ENCODE assay signal across 13 cellular contexts in genomic region chr20:32709029-32709527, GRCh38. TPM values are rescaled to one million over a fixed set of nuclear protein-coding genes. Genes with fewer than 3 reads are reported as not detected.
A peak's percentile ranks its signal among the peaks of the same experiment; 100 is the strongest.
DNase-seq lines count a peak whose midpoint lies in the region; ATAC-seq and TF ChIP-seq lines count a peak whose summit lies in the region.
"Not testable (repeated sequence)": the region's sequence is repeated elsewhere in the genome, so short reads cannot be mapped to it uniquely, and the experiment has no call there.
"Had no signal": no experiment of that assay in that cellular context is flagged by ENCODE, and none has a peak within 500 bp of the region (broad histone marks: within the 10 kb centered on the region; RNA-seq: fewer than 3 reads in every experiment).

No MANE protein-coding gene starts in this region.

- H2AFZ ChIP-seq in H9 (ENCODE audit: low read length): not testable (repeated sequence)

- not testable (repeated sequence) for H3K9me3 ChIP-seq in BLaER1; H9 (ENCODE audit: control insufficient read depth, low read depth, low read length); cardiac muscle cell (ENCODE audit: low read depth)

- no CpG with 5 or more reads among the region's 11 CpGs for WGBS in H9 (ENCODE audit: extremely low coverage, insufficient read length, low lambda C conversion rate)

- not testable (repeated sequence) for H3K14ac ChIP-seq in H9 (ENCODE audit: insufficient read depth, low read length)

- H3K9ac ChIP-seq in BLaER1: peak overlapping the region; percentile 15; the same call in 1 of the 2 replicates
- H3K9ac ChIP-seq in H9 (ENCODE audit: extremely low read depth, insufficient read length, low read length): not testable (repeated sequence)

- H3K4me2 ChIP-seq in BLaER1: peak overlapping the region; percentile 68
- not testable (repeated sequence) for H3K4me2 ChIP-seq in H9 (ENCODE audit: insufficient read depth, insufficient read length, low read length)

- peaks cover 35% of the 10 kb centered on the region in 2 experiments for H3K4me1 Mint-ChIP-seq in H9
- peaks cover 33% of the 10 kb centered on the region for H3K4me1 Mint-ChIP-seq in WTC11
- peaks cover 21% of the 10 kb centered on the region for H3K4me1 Mint-ChIP-seq in osteocyte (ENCODE audit: unreplicated experiment)
- H3K4me1 Mint-ChIP-seq in type B pancreatic cell (ENCODE audit: unreplicated experiment): peaks cover 14% of the 10 kb centered on the region

- H3K79me2 ChIP-seq in H9 (ENCODE audit: insufficient read depth, low read length): not testable (repeated sequence)

- H4K91ac ChIP-seq in H9 (ENCODE audit: insufficient read length, low read depth, low read length): not testable (repeated sequence)

- not testable (repeated sequence) for H4K20me1 ChIP-seq in BLaER1; H9 (ENCODE audit: control insufficient read depth, insufficient read depth, insufficient read length)

- not testable (repeated sequence) for H3K23me2 ChIP-seq in H9 (ENCODE audit: insufficient read length, low read depth, low read length, poor library complexity, severe bottlenecking)

- not testable (repeated sequence) for H3K56ac ChIP-seq in H9 (ENCODE audit: insufficient read length, low read depth, low read length)

- H3K4me1 ChIP-seq in BLaER1: peaks cover 23% of the 10 kb centered on the region
- H3K4me1 ChIP-seq in H9 (ENCODE audit: insufficient read depth, low read length): not testable (repeated sequence)
- peaks cover 12% of the 10 kb centered on the region for H3K4me1 ChIP-seq in cardiac muscle cell (ENCODE audit: low read depth)

- not testable (repeated sequence) for H2BK20ac ChIP-seq in H9 (ENCODE audit: low read depth, low read length, poor library complexity, severe bottlenecking)

- not testable (repeated sequence) for H4K5ac ChIP-seq in H9 (ENCODE audit: insufficient read length, low read depth, low read length)

- not testable (repeated sequence) for H3K4me3 Mint-ChIP-seq in H9; WTC11; osteocyte (ENCODE audit: unreplicated experiment)
- H3K4me3 Mint-ChIP-seq in type B pancreatic cell: peak overlapping the region; percentile 42

- H3K4ac ChIP-seq in H9 (ENCODE audit: low read depth, low read length): not testable (repeated sequence)

- not testable (repeated sequence) for H3K9me3 Mint-ChIP-seq in H9; WTC11; osteocyte (ENCODE audit: unreplicated experiment); type B pancreatic cell

- H3K27ac ChIP-seq in BLaER1: peak overlapping the region; percentile 41; the same call in 1 of the 2 replicates
- not testable (repeated sequence) for H3K27ac ChIP-seq in H9 (ENCODE audit: insufficient read length, low read depth, low read length)
- H3K27ac ChIP-seq in cardiac muscle cell: peak overlapping the region; percentile 91

- H3K23ac ChIP-seq in H9 (ENCODE audit: insufficient read length, low read depth, low read length): not testable (repeated sequence)

- not testable (repeated sequence) for H2BK12ac ChIP-seq in H9 (ENCODE audit: insufficient read length, low read depth, low read length)

- not testable (repeated sequence) for H2BK15ac ChIP-seq in H9 (ENCODE audit: low read depth, low read length)

- peaks cover 39% of the 10 kb centered on the region for H3K36me3 ChIP-seq in BLaER1
- H3K36me3 ChIP-seq in cardiac muscle cell: not testable (repeated sequence)

- H3K27me3 Mint-ChIP-seq in H9 (ENCODE audit: low read depth); WTC11 (ENCODE audit: low read depth); osteocyte (ENCODE audit: unreplicated experiment); type B pancreatic cell: not testable (repeated sequence)

- DNase-seq in H9; WTC11 (ENCODE audit: low spot score); cardiac muscle cell (ENCODE audit: low read depth in 1 of 2, low spot score in 1 of 2); left lobe of liver (ENCODE audit: low spot score); osteocyte (ENCODE audit: extremely low spot score, unreplicated experiment); type B pancreatic cell (ENCODE audit: extremely low spot score, unreplicated experiment): not testable (repeated sequence)
- peak; percentile 26 for DNase-seq in NCI-H2227 (lab: John Stamatoyannopoulos, UW; ENCODE audit: unreplicated experiment)

- H3K27me3 ChIP-seq in BLaER1; H9 (ENCODE audit: insufficient read depth, low read length); cardiac muscle cell: not testable (repeated sequence)

- POLR2A ChIA-PET in WTC11 (lab: Charles Lee): interaction anchor here (0.6 kb wide), 1 partner anchor 69 kb away, joined by 5 read pairs; no protein-coding TSS in a partner anchor

- not testable (repeated sequence) for H4K8ac ChIP-seq in H9 (replicated peaks; ENCODE audit: insufficient read length, low read depth, low read length)

- H3K27ac Mint-ChIP-seq in H9: peak overlapping the region; percentile 40 to 92 (median 86); a peak in 4 of 7 replicates
- H3K27ac Mint-ChIP-seq in WTC11: peak overlapping the region; percentile 82; the same call in 1 of the 2 replicates
- peak overlapping the region; percentile 36 for H3K27ac Mint-ChIP-seq in osteocyte (ENCODE audit: unreplicated experiment)
- H3K27ac Mint-ChIP-seq in type B pancreatic cell: peak overlapping the region; percentile 80

- not testable (repeated sequence) for H3K18ac ChIP-seq in H9 (ENCODE audit: insufficient read length, low read depth, low read length)

- not testable (repeated sequence) for H3T11ph ChIP-seq in H9 (ENCODE audit: low read length)

- not testable (repeated sequence) for H3K4me3 ChIP-seq in BLaER1, cardiac muscle cell

- ATAC-seq in WTC11: not testable (repeated sequence)
- ATAC-seq in left lobe of liver: peak; percentile 66

- peaks cover 10 to 44% (median 29%) of the 10 kb centered on the region in 3 experiments for H3K36me3 Mint-ChIP-seq in H9 (ENCODE audit: insufficient read depth in 1 of 3, low read depth in 3 of 3)
- peaks cover 26% of the 10 kb centered on the region for H3K36me3 Mint-ChIP-seq in WTC11
- H3K36me3 Mint-ChIP-seq in osteocyte (ENCODE audit: unreplicated experiment): peaks cover 15% of the 10 kb centered on the region
- peaks cover 28% of the 10 kb centered on the region for H3K36me3 Mint-ChIP-seq in type B pancreatic cell

- H2BK120ac ChIP-seq in H9 (ENCODE audit: low read depth, low read length, poor library complexity, severe bottlenecking): not testable (repeated sequence)

- CTCF ChIA-PET in WTC11 (lab: Charles Lee): interaction anchor here (1.0 to 5.1 kb wide), 4 partner anchors 34 to 81 kb away, joined by 3 to 27 read pairs (median 10); partner anchors contain the start of gene C20orf203

- H2AK5ac ChIP-seq in H9 (ENCODE audit: insufficient read length, low read length): not testable (repeated sequence)

- H2BK5ac ChIP-seq in H9 (ENCODE audit: insufficient read length, low read length): not testable (repeated sequence)

- TF ChIP-seq CTCF in H9 (conservative IDR thresholded peaks at IDR 0.05); WTC11 (IDR thresholded peaks at IDR 0.05); cardiac muscle cell (IDR thresholded peaks at IDR 0.05; ENCODE audit: low read depth, low read length); osteocyte (IDR thresholded peaks at IDR 0.05); type B pancreatic cell (conservative IDR thresholded peaks at IDR 0.05): not testable (repeated sequence)

- not testable (repeated sequence) for H3K79me1 ChIP-seq in H9 (ENCODE audit: insufficient read depth, low read depth, low read length, poor library complexity, severe bottlenecking)

RNA-seq across cellular contexts. Expression of gene COMMD7, which starts 34.2 kb away (rescaled TPM):
- total RNA-seq in H9 (2021): 65.0 and 66.1 TPM in 2 replicates
- 41.8 to 42.4 TPM (median 42.3 TPM) in 3 replicates for total RNA-seq in WTC11 (2021)
- 36.1 and 51.0 TPM in 2 replicates for total RNA-seq in cardiac muscle cell
- 111 and 156 TPM in 2 replicates for polyA plus RNA-seq in cardiac muscle cell
- 16.9 TPM for total RNA-seq in left lobe of liver
- 48.1 and 58.1 TPM in 2 replicates for total RNA-seq in osteocyte
- 72.3 and 82.3 TPM in 2 replicates for total RNA-seq in type B pancreatic cell (ENCODE audit: low replicate concordance)

RNA-seq across cellular contexts. Expression of gene C20orf203, which starts 35.3 kb away (rescaled TPM):
- total RNA-seq in H9 (2021): 0.04 and 0.15 TPM in 2 replicates
- total RNA-seq in WTC11 (2021): 0.07 to 0.34 TPM (median 0.15 TPM) in 3 replicates
- 0.18 and 1.6 TPM in 2 replicates for total RNA-seq in cardiac muscle cell
- polyA plus RNA-seq in cardiac muscle cell: 1.3 and 5.1 TPM in 2 replicates
- not detected for total RNA-seq in left lobe of liver
- not detected in 2 replicates for total RNA-seq in osteocyte
- 0.07 and 0.10 TPM in 2 replicates for total RNA-seq in type B pancreatic cell (ENCODE audit: low replicate concordance)
- total RNA-seq: GM12878, HT-29, MCF 10A, NCI-H460 had no signal

RNA-seq across cellular contexts. Expression of gene DNMT3B, which starts 53.1 kb away (rescaled TPM):
- total RNA-seq in H9 (2021): 980 and 996 TPM in 2 replicates
- total RNA-seq in WTC11 (2021): 638 to 682 TPM (median 641 TPM) in 3 replicates
- 11.9 and 24.3 TPM in 2 replicates for total RNA-seq in cardiac muscle cell
- 10.2 and 14.8 TPM in 2 replicates for polyA plus RNA-seq in cardiac muscle cell
- 1.6 TPM for total RNA-seq in left lobe of liver
- total RNA-seq in osteocyte: 2.9 TPM in 2 replicates
- 18.2 and 19.7 TPM in 2 replicates for total RNA-seq in type B pancreatic cell (ENCODE audit: low replicate concordance)
- polyA plus RNA-seq: IgD-negative memory B cell had no signal

Comparison
In these comparisons a context has a peak if more than half of its experiments do, and no peak if none do; other contexts are left out.
1. H3K27ac Mint-ChIP-seq: peak in every context shown above with its lines; median percentile 86 in H9; 82 in WTC11; 80 in type B pancreatic cell; 36 in osteocyte.
2. RNA of gene DNMT3B, which starts 53.1 kb away (total RNA-seq): 980 to 996 TPM in H9 and 638 to 682 TPM in WTC11; 11.9 to 24.3 TPM in cardiac muscle cell, 18.2 to 19.7 TPM in type B pancreatic cell, 2.9 TPM in osteocyte and 1.6 TPM in left lobe of liver (single experiment); every median in the first group is over 10 times any median in the second.